Comparison of ENCODE assay signal across 29 cellular contexts in genomic region chr1:223429821-223430220, GRCh38. TPM values are rescaled to one million over a fixed set of nuclear protein-coding genes. Genes with fewer than 3 reads are reported as not detected.
A peak's percentile ranks its signal among the peaks of the same experiment; 100 is the strongest.
DNase-seq lines count a peak whose midpoint lies in the region; ATAC-seq and TF ChIP-seq lines count a peak whose summit lies in the region.
"Had no signal": no experiment of that assay in that cellular context is flagged by ENCODE, and none has a peak within 500 bp of the region (broad histone marks: within the 10 kb centered on the region; RNA-seq: fewer than 3 reads in every experiment).

No MANE protein-coding gene starts in this region.

- intact Hi-C loops in esophagus squamous epithelium (cut with DNase I) (no loop called here), sigmoid colon (cut with DNase I) (loop anchor here (2.0 kb wide), 1 partner anchor 295 kb away; no protein-coding TSS in a partner anchor)

- H3K27ac ChIP-seq in RWPE1 (peak overlapping the region; percentile 82), esophagus squamous epithelium (peak overlapping the region; percentile 60 to 77 (median 70)), sigmoid colon (peak overlapping the region in 3 of 4 donors; percentile 62 to 75 (median 63))
- H3K27ac ChIP-seq: C4-2B, colonic mucosa, hepatocyte had no signal

- H3K27me3 ChIP-seq in esophagus squamous epithelium (no peaks in the 10 kb centered on the region), sigmoid colon (no peaks in the 10 kb centered on the region)
- H3K27me3 ChIP-seq: colonic mucosa, hepatocyte had no signal

- H3K4me1 ChIP-seq in esophagus squamous epithelium (peaks cover 21 to 92% (median 47%) of the 10 kb centered on the region in 3 donors), sigmoid colon (peaks cover 0 to 41% (median 29%) of the 10 kb centered on the region in 4 donors)
- H3K4me1 ChIP-seq: colonic mucosa had no signal

- H3K9me3 ChIP-seq in esophagus squamous epithelium (no peaks in the 10 kb centered on the region), sigmoid colon (no peaks in the 10 kb centered on the region)
- H3K9me3 ChIP-seq: colonic mucosa had no signal

- 4 to 16% methylated on average over 1 of the region's 1 CpG for WGBS in esophagus squamous epithelium, 2 donors
- 52 to 54% methylated on average over 1 of the region's 1 CpG for WGBS in sigmoid colon, 2 donors

- ATAC-seq in HG02870 (IDR thresholded peaks at IDR 0.05; ENCODE audit: unreplicated experiment) (no peak), GM21423 (IDR thresholded peaks at IDR 0.05; ENCODE audit: unreplicated experiment) (no peak)
- ATAC-seq: GM23338; stimulated activated effector memory CD8-positive, alpha-beta T cell treated with anti-CD3 and anti-CD28 coated beads, Interleukin-12 subunit alpha, Interleukin-12 subunit beta, amount 100 ng/mL, for 72 hours; WTC11 had no signal

- H3K4me3 ChIP-seq in esophagus squamous epithelium, result no peak overlapping the region
- no peak overlapping the region for H3K4me3 ChIP-seq in sigmoid colon
- H3K4me3 ChIP-seq: colonic mucosa, GM23338, hepatocyte had no signal

- TF ChIP-seq POLR2A in esophagus squamous epithelium (IDR thresholded peaks at IDR 0.05) (no peak), sigmoid colon (IDR thresholded peaks at IDR 0.05) (no peak)

- no peak for TF ChIP-seq CTCF in RWPE1 (conservative IDR thresholded peaks at IDR 0.05; ENCODE audit: low read depth)
- no peak for TF ChIP-seq CTCF in esophagus squamous epithelium (IDR thresholded peaks at IDR 0.05)
- no peak for TF ChIP-seq CTCF in sigmoid colon (IDR thresholded peaks at IDR 0.05)

- H3K36me3 ChIP-seq in esophagus squamous epithelium (no peaks in the 10 kb centered on the region), sigmoid colon (no peaks in the 10 kb centered on the region)
- H3K36me3 ChIP-seq: colonic mucosa had no signal

- CTCF ChIA-PET in RWPE1 (lab: Yijun Ruan, JAX), result interaction anchor here (0.6 to 1.1 kb wide), 2 partner anchors 240 to 296 kb away, joined by 3 read pairs; no protein-coding TSS in a partner anchor

- POLR2A ChIA-PET in RWPE1 (lab: Yijun Ruan, JAX; ENCODE audit: low non-redundant PET), result no interaction called here

- DNase-seq in GM03348 (ENCODE audit: low spot score) (peak; percentile 39), RWPE1 (ENCODE audit: low spot score) (peak; percentile 30), esophagus squamous epithelium (lab: John Stamatoyannopoulos, UW) (no peak), sigmoid colon (no peak), cerebellar nuclear complex (lab: John Stamatoyannopoulos, UW) (no peak)
- DNase-seq: activated CD4-positive, alpha-beta T cell treated with anti-CD3 and anti-CD28 coated beads, Interleukin-2, amount 10 ng/mL, durations not matched to agents 7 days and 5 days; amniotic stem cell; colonic mucosa; DMS79; effector CD8-positive, alpha-beta T cell; mesendoderm; NCI-H1048; T-helper 1 cell had no signal

- no peak for TF ChIP-seq EP300 in sigmoid colon (IDR thresholded peaks at IDR 0.05)

RNA-seq across cellular contexts. Expression of gene CCDC185, which starts 36.6 kb away (rescaled TPM):
- total RNA-seq in esophagus squamous epithelium, result under 1 TPM in 1 of 4 donors, not detected in 3; 0.13 TPM
- not detected for total RNA-seq in sigmoid colon
- polyA plus RNA-seq in sigmoid colon, result not detected
- total RNA-seq: activated CD4-positive, alpha-beta T cell treated with anti-CD3 and anti-CD28 coated beads, Interleukin-2, amount 10 ng/mL, durations not matched to agents 7 days and 5 days; activated CD8-positive, alpha-beta memory T cell treated with anti-CD3 and anti-CD28 coated beads for 36 hours; colonic mucosa; epithelial cell of proximal tubule; frontal cortex; hepatocyte; HFFc6; HT-29; neural crest cell; RPMI7951; subcutaneous adipose tissue; WTC11 had no signal
- polyA plus RNA-seq: GM23338, hepatocyte, IgD-negative memory B cell had no signal

Comparison
In these comparisons a context has a peak if more than half of its experiments do, and no peak if none do; other contexts are left out.
1. DNase-seq: peak in GM03348 (single experiment) and RWPE1 (single experiment); none in esophagus squamous epithelium (single experiment), sigmoid colon (single experiment) and cerebellar nuclear complex (0 of 2).
2. Peak in every context shown above with its lines, with median percentiles within 50 percentile points of each other: H3K27ac ChIP-seq.